Comparison of ENCODE assay signal across 34 cellular contexts in the genomic region with DNA sequence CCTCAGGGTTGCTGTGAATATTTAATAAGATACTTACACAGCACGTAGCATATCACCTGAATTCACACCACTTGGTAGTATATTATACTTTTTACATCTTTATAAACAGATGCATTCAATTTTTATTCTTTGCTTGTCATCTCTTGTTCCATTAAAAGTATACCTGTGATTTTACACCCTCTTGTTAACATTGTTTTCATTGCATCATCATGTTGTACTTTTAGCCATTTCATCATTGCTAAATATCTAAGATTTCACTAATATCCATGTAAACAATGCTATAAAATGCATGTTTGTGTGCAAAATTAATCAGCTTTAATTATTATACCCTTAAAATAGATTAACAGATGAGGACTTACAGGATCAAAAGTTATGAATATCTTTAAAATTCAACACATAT.
"Had no signal": no experiment of that assay in that cellular context is flagged by ENCODE, and none has a peak within 500 bp of the region (broad histone marks: within the 10 kb centered on the region; RNA-seq: fewer than 3 reads in every experiment).

No MANE protein-coding gene starts in this region.

- H3K27me3 ChIP-seq: MG63 had no signal

- DNase-seq: Karpas-422, Kasumi-1, MG63, MM.1S, MV-4-11, NCI-H1048, NCI-H1092, NCI-H1092 treated with DMSO at 0.1 percent for 48 hours, NCI-H1105, NCI-H1105 treated with DMSO at 0.1 percent for 48 hours, NCI-H1417, NCI-H1417 treated with DMSO at 0.1 percent for 48 hours, NCI-H1436, NCI-H1436 treated with DMSO at 0.1 percent for 48 hours, NCI-H146, NCI-H1694, NCI-H1694 treated with DMSO at 0.1 percent for 48 hours, NCI-H187, NCI-H187 treated with DMSO at 0.1 percent for 48 hours, NCI-H1930, NCI-H2029, NCI-H2029 treated with DMSO at 0.1 percent for 48 hours, NCI-H2081, NCI-H2081 treated with DMSO at 0.1 percent for 48 hours, NCI-H2107, NCI-H2171, NCI-H2171 treated with DMSO at 0.1 percent for 48 hours, NCI-H2227 treated with DMSO at 0.1 percent for 48 hours, NCI-H226, NCI-H345, NCI-H446, NCI-H446 treated with DMSO at 0.1 percent for 48 hours, NCI-H510A, NCI-H510A treated with DMSO at 0.1 percent for 48 hours had no signal

- H3K4me3 ChIP-seq: MG63 had no signal

- H3K9me3 ChIP-seq: MG63 had no signal

- H3K36me3 ChIP-seq: MG63 had no signal
